In genomic region chr17:50507871-50508572, GRCh38 we compare ENCODE assay signal across 8 cellular contexts. TPM values are rescaled to one million over a fixed set of nuclear protein-coding genes. Genes with fewer than 3 reads are reported as not detected.
A peak's percentile ranks its signal among the peaks of the same experiment; 100 is the strongest.
DNase-seq lines count a peak whose midpoint lies in the region; ATAC-seq, FAIRE-seq and TF ChIP-seq lines count a peak whose summit lies in the region.

TSS of gene MYCBPAP (plus strand) at chr17:50508439. CDS start at chr17:50508675, 236 bp downstream.

- peak within 1 kb of the TSS; percentile 84 to 94 (median 89) for H3K4me3 Mint-ChIP-seq in CD8-positive, alpha-beta memory T cell
- H3K4me3 Mint-ChIP-seq in HFFc6 = peak within 1 kb of the TSS; percentile 88

- WGBS in neuronal stem cell (ENCODE audit: extremely low coverage in 2 of 2, insufficient read length in 2 of 2, insufficient replicate concordance in 1 of 2), 2 donors = no CpG with 5 or more reads among the region's 66 CpGs

- POLR2A ChIA-PET in CD8-positive, alpha-beta memory T cell (lab: Charles Lee) = no interaction called here
- POLR2A ChIA-PET in RWPE1 (lab: Yijun Ruan, JAX; ENCODE audit: low non-redundant PET) = no interaction called here

- H3K4ac ChIP-seq in neuronal stem cell (ENCODE audit: low read length) = no peak within 1 kb of the TSS

- peak within 1 kb of the TSS; percentile 59 for H3K23ac ChIP-seq in neuronal stem cell (ENCODE audit: low read depth, low read length, poor library complexity)

- H2BK5ac ChIP-seq in neuronal stem cell (ENCODE audit: low read length) = peak within 1 kb of the TSS; percentile 29

- no peaks in the 10 kb centered on the region for H3K36me3 ChIP-seq in CD8-positive, alpha-beta memory T cell (ENCODE audit: insufficient read depth, low read length)
- H3K36me3 ChIP-seq in neuronal stem cell (replicated peaks in 1 of 2; ENCODE audit: control insufficient read depth in 2 of 2, insufficient read depth in 2 of 2, low read length in 2 of 2) (no peaks in the 10 kb centered on the region), stomach smooth muscle (ENCODE audit: control insufficient read depth in 2 of 2, insufficient read depth in 2 of 2, low read length in 2 of 2) (no peaks in the 10 kb centered on the region)

- H4K91ac ChIP-seq in neuronal stem cell (ENCODE audit: low read depth, low read length, poor library complexity) = no peak within 1 kb of the TSS

- peak within 1 kb of the TSS; percentile 66 to 98 (median 95) for H3K27ac Mint-ChIP-seq in CD8-positive, alpha-beta memory T cell
- peak within 1 kb of the TSS; percentile 74 for H3K27ac Mint-ChIP-seq in HFFc6

- peaks cover 29 to 34% (median 33%) of the 10 kb centered on the region in 3 donors for H3K4me1 Mint-ChIP-seq in CD8-positive, alpha-beta memory T cell
- H3K4me1 Mint-ChIP-seq in HFFc6 (ENCODE audit: low read depth) = peaks cover 33% of the 10 kb centered on the region

- H3K4me2 ChIP-seq in neuronal stem cell (ENCODE audit: insufficient read depth, low read length, poor library complexity, severe bottlenecking) = peak within 1 kb of the TSS; percentile 89

- no peak within 1 kb of the TSS for H2BK12ac ChIP-seq in neuronal stem cell (ENCODE audit: low read length)

- ATAC-seq in HG03460 (IDR thresholded peaks at IDR 0.05; ENCODE audit: unreplicated experiment) = no peak

- no peaks in the 10 kb centered on the region for H3K9me3 Mint-ChIP-seq in CD8-positive, alpha-beta memory T cell
- no peaks in the 10 kb centered on the region for H3K9me3 Mint-ChIP-seq in HFFc6

- no peaks in the 10 kb centered on the region for H3K79me1 ChIP-seq in neuronal stem cell (ENCODE audit: low read depth, low read length)

- H3K36me3 Mint-ChIP-seq in CD8-positive, alpha-beta memory T cell = no peaks in the 10 kb centered on the region
- H3K36me3 Mint-ChIP-seq in HFFc6 (ENCODE audit: low read depth) = no peaks in the 10 kb centered on the region

- peaks cover 20% of the 10 kb centered on the region for H3K4me1 ChIP-seq in CD8-positive, alpha-beta memory T cell (ENCODE audit: insufficient read depth, low read length)
- H3K4me1 ChIP-seq in neuronal stem cell (ENCODE audit: control insufficient read depth in 2 of 2, insufficient read depth in 1 of 2, low read depth in 1 of 2, low read length in 2 of 2) (peaks cover 13 to 23% of the 10 kb centered on the region in 2 donors), stomach smooth muscle (ENCODE audit: control insufficient read depth, insufficient read depth, low read length) (peaks cover 7% of the 10 kb centered on the region)

- no peak within 1 kb of the TSS for H4K8ac ChIP-seq in neuronal stem cell (ENCODE audit: low read depth, low read length)

- DNase-seq in CD8-positive, alpha-beta memory T cell = peak; percentile 75 to 88 (median 80)
- DNase-seq in HFFc6 = peak; percentile 52
- DNase-seq in RWPE1 (ENCODE audit: low spot score) = no peak
- peak; percentile 84 for DNase-seq in activated naive CD4-positive, alpha-beta T cell treated with Interleukin-2 at 50 U/mL for 16 hours
- DNase-seq in frontal cortex (ENCODE audit: low spot score in 2 of 2) = peak; percentile 76 to 93
- peak; percentile 83 for DNase-seq in neuronal stem cell (ENCODE audit: low spot score)

- CTCF ChIA-PET in CD8-positive, alpha-beta memory T cell (lab: Charles Lee) = no interaction called here
- CTCF ChIA-PET in RWPE1 (lab: Yijun Ruan, JAX) = interaction anchor here (0.8 kb wide), 1 partner anchor 26 kb away, joined by 3 read pairs; no protein-coding TSS in a partner anchor

- H3K4me3 ChIP-seq in CD8-positive, alpha-beta memory T cell (ENCODE audit: low read length) = peak within 1 kb of the TSS; percentile 84
- H3K4me3 ChIP-seq in neuronal stem cell (ENCODE audit: low read length in 2 of 2) (peak within 1 kb of the TSS in 1 of 2 donors; percentile 79), stomach smooth muscle (ENCODE audit: low read length in 2 of 2) (peak within 1 kb of the TSS; percentile 73)

- H3K27ac ChIP-seq in CD8-positive, alpha-beta memory T cell (ENCODE audit: low read depth, low read length) = peak within 1 kb of the TSS; percentile 73
- H3K27ac ChIP-seq in RWPE1 (peak within 1 kb of the TSS; percentile 27), neuronal stem cell (replicated peaks; ENCODE audit: low read length) (peak within 1 kb of the TSS; percentile 54), stomach smooth muscle (ENCODE audit: low read length) (no peak within 1 kb of the TSS)

- no peaks in the 10 kb centered on the region for H3K9me3 ChIP-seq in CD8-positive, alpha-beta memory T cell (ENCODE audit: low read length)
- H3K9me3 ChIP-seq in neuronal stem cell (replicated peaks in 1 of 2; ENCODE audit: control insufficient read depth in 2 of 2, insufficient read depth in 1 of 2, low read depth in 1 of 2, low read length in 2 of 2) (no peaks in the 10 kb centered on the region), stomach smooth muscle (ENCODE audit: control insufficient read depth in 2 of 2, low read length in 2 of 2) (no peaks in the 10 kb centered on the region)

- H2AK5ac ChIP-seq in neuronal stem cell (ENCODE audit: low read depth, low read length) = peak within 1 kb of the TSS; percentile 51

- TF ChIP-seq CTCF in HFFc6 (IDR thresholded peaks at IDR 0.05) = peak; percentile 38; the same call in 1 of the 2 replicates
- TF ChIP-seq CTCF in RWPE1 (conservative IDR thresholded peaks at IDR 0.05; ENCODE audit: low read depth) = no peak; the same call in 1 of the 2 replicates

- H3K27me3 Mint-ChIP-seq in CD8-positive, alpha-beta memory T cell = peaks cover 0 to 3% of the 10 kb centered on the region in 2 donors
- H3K27me3 Mint-ChIP-seq in HFFc6 (ENCODE audit: insufficient read depth) = peaks cover 5% of the 10 kb centered on the region

- no peak for FAIRE-seq in frontal cortex (lab: Jason Lieb, UNC)

- peak within 1 kb of the TSS; percentile 75 for H2BK120ac ChIP-seq in neuronal stem cell (ENCODE audit: low read depth, low read length)

- peak within 1 kb of the TSS; percentile 83 for H2BK15ac ChIP-seq in neuronal stem cell (ENCODE audit: low read length)

- peak within 1 kb of the TSS; percentile 57 for H2AFZ ChIP-seq in neuronal stem cell (ENCODE audit: low read length)

- H3K18ac ChIP-seq in neuronal stem cell (ENCODE audit: low read length) = peak within 1 kb of the TSS; percentile 95

- H3K9ac ChIP-seq in neuronal stem cell (ENCODE audit: low read depth, low read length, poor library complexity) = peak within 1 kb of the TSS; percentile 84
- H3K9ac ChIP-seq in stomach smooth muscle (ENCODE audit: low read length in 2 of 2) = peak within 1 kb of the TSS; percentile 62 to 77

- peak within 1 kb of the TSS; percentile 87 for H3K14ac ChIP-seq in neuronal stem cell (ENCODE audit: low read length)

- no peaks in the 10 kb centered on the region for H3K27me3 ChIP-seq in CD8-positive, alpha-beta memory T cell (ENCODE audit: insufficient read depth, low read length, poor library complexity, severe bottlenecking)
- H3K27me3 ChIP-seq in neuronal stem cell (ENCODE audit: control insufficient read depth in 3 of 3, insufficient read depth in 3 of 3, low read depth in 1 of 3, low read length in 3 of 3) (peaks cover 0 to 34% (median 0%) of the 10 kb centered on the region in 3 experiments), stomach smooth muscle (ENCODE audit: control insufficient read depth in 1 of 2, insufficient read depth in 2 of 2, low read length in 2 of 2) (peaks cover 0 to 2% of the 10 kb centered on the region in 2 donors)

RNA-seq across cellular contexts. Expression of gene MYCBPAP, which starts in this region (rescaled TPM):
- under 1 TPM; 0.83 to 0.86 TPM for total RNA-seq in CD8-positive, alpha-beta memory T cell
- not detected for polyA plus RNA-seq in CD8-positive, alpha-beta memory T cell
- total RNA-seq in HFFc6 (2021; fragmentation: NEBNext Ultra II Directional; extraction: Animal tissue kit (Norgen Biotek cat#: 25700)) = under 1 TPM; 0.12 to 0.76 (median 0.28) TPM
- total RNA-seq in frontal cortex = 0.82 TPM
- polyA plus RNA-seq in neuronal stem cell (2013, experiment 1 of 2) = 1.8 TPM
- 2.2 TPM for polyA plus RNA-seq in neuronal stem cell (2013, experiment 2 of 2)

Comparison
In these comparisons a context has a peak if more than half of its experiments do, and no peak if none do; other contexts are left out.
1. Peak in DNase-seq, H3K4me3 ChIP-seq and H3K27ac ChIP-seq in CD8-positive, alpha-beta memory T cell; RNA of the gene not detected or under 1 TPM.
2. Peak in DNase-seq in HFFc6; RNA of the gene not detected or under 1 TPM.
3. Peak in DNase-seq in frontal cortex; RNA of the gene not detected or under 1 TPM.